Comparison of ENCODE assay signal across 24 cellular contexts in genomic region chr2:2793925-2794324, GRCh38.
"Had no signal": no experiment of that assay in that cellular context is flagged by ENCODE, and none has a peak within 500 bp of the region (broad histone marks: within the 10 kb centered on the region; RNA-seq: fewer than 3 reads in every experiment).

No MANE protein-coding gene starts in this region.

- H3K4me3 ChIP-seq: breast epithelium, SK-N-MC had no signal

- H3K36me3 Mint-ChIP-seq: activated naive CD4-positive, alpha-beta T cell treated with anti-CD3 and anti-CD28 coated beads, Interleukin-2, amount 50 U/mL, for 24 hours had no signal

- H3K27ac Mint-ChIP-seq: activated CD8-positive, alpha-beta T cell treated with anti-CD3 and anti-CD28 coated beads for 36 hours; activated naive CD4-positive, alpha-beta T cell treated with anti-CD3 and anti-CD28 coated beads, Interleukin-2, amount 50 U/mL, for 24 hours; activated T-cell treated with anti-CD3 and anti-CD28 coated beads, Interleukin-2, amount 50 U/mL, for 72 hours; activated T-helper 2 cell treated with anti-CD3 and anti-CD28 coated beads, Interferon-gamma antibody, Interleukin-2, Interleukin-4, amounts not matched to agents 10 μg/mL and 5 μg/mL and 100 μg/mL, durations not matched to agents 14 hours and 24 hours and 36 hours had no signal

- H3K27me3 Mint-ChIP-seq: activated CD8-positive, alpha-beta T cell treated with anti-CD3 and anti-CD28 coated beads for 36 hours had no signal

- DNase-seq: activated CD4-positive, alpha-beta T cell treated with anti-CD3 and anti-CD28 coated beads for 4 hours; activated CD8-positive, alpha-beta T cell treated with anti-CD3 and anti-CD28 coated beads for 36 hours; activated T-cell treated with anti-CD3 and anti-CD28 coated beads, Interleukin-2, amount 50 U/mL, for 72 hours; aorta; central memory CD4-positive, alpha-beta T cell; NCI-H1092; NCI-H1417; NCI-H1930; NCI-H2107; NCI-H345; NCI-H510A; NCI-H69; NK-92 treated with Interleukin-12 subunit alpha and Interleukin-12 subunit beta, amount 100 ng/mL, for 24 hours; OCI-M1; RPMI8226; T-helper 1 cell had no signal

- H3K27ac ChIP-seq: breast epithelium, KMS-11, SK-N-MC, VCaP had no signal

- H3K9ac ChIP-seq: KMS-11 had no signal

- H3K9me3 Mint-ChIP-seq: activated CD8-positive, alpha-beta T cell treated with anti-CD3 and anti-CD28 coated beads for 36 hours; activated naive CD4-positive, alpha-beta T cell treated with anti-CD3 and anti-CD28 coated beads, Interleukin-2, amount 50 U/mL, for 24 hours; activated T-cell treated with anti-CD3 and anti-CD28 coated beads, Interleukin-2, amount 50 U/mL, for 72 hours; activated T-helper 2 cell treated with anti-CD3 and anti-CD28 coated beads, Interferon-gamma antibody, Interleukin-2, Interleukin-4, amounts not matched to agents 10 μg/mL and 5 μg/mL and 100 μg/mL, durations not matched to agents 14 hours and 24 hours and 36 hours had no signal

- H3K4me1 Mint-ChIP-seq: activated naive CD4-positive, alpha-beta T cell treated with anti-CD3 and anti-CD28 coated beads, Interleukin-2, amount 50 U/mL, for 24 hours had no signal

- H3K4me3 Mint-ChIP-seq: activated CD8-positive, alpha-beta T cell treated with anti-CD3 and anti-CD28 coated beads for 36 hours; activated naive CD4-positive, alpha-beta T cell treated with anti-CD3 and anti-CD28 coated beads, Interleukin-2, amount 50 U/mL, for 24 hours; activated T-cell treated with anti-CD3 and anti-CD28 coated beads, Interleukin-2, amount 50 U/mL, for 72 hours had no signal

- ATAC-seq: activated CD8-positive, alpha-beta T cell treated with anti-CD3 and anti-CD28 coated beads for 36 hours; activated T-cell treated with anti-CD3 and anti-CD28 coated beads, Interleukin-2, amount 50 U/mL, for 72 hours; Panc1; Right ventricle myocardium inferior had no signal

- H3K4me2 ChIP-seq: KMS-11 had no signal

- H3K4me1 ChIP-seq: breast epithelium had no signal

- H3K36me3 ChIP-seq: breast epithelium had no signal
